Comparison of ENCODE assay signal across 28 cellular contexts in genomic region chr3:190589326-190589725, GRCh38.
"Had no signal": no experiment of that assay in that cellular context is flagged by ENCODE, and none has a peak within 500 bp of the region (broad histone marks: within the 10 kb centered on the region; RNA-seq: fewer than 3 reads in every experiment).

No MANE protein-coding gene starts in this region.

- H3K27me3 Mint-ChIP-seq: activated CD4-positive, alpha-beta memory T cell treated with anti-CD3 and anti-CD28 coated beads for 36 hours; activated CD4-positive, alpha-beta T cell treated with anti-CD3 and anti-CD28 coated beads, Interleukin-2, amount 10 ng/mL, durations not matched to agents 24 days and 14 days; activated naive CD4-positive, alpha-beta T cell treated with anti-CD3 and anti-CD28 coated beads, Interleukin-2, amount 50 U/mL, for 24 hours; activated T-helper 17 cell treated with anti-CD3 and anti-CD28 coated beads, Interleukin-2, amount 50 U/mL, for 72 hours; central memory CD8-positive, alpha-beta T cell had no signal

- ATAC-seq: activated T-helper 17 cell treated with anti-CD3 and anti-CD28 coated beads, Interleukin-2, amount 50 U/mL, for 72 hours; WTC11 had no signal

- H3K4me2 ChIP-seq: SK-N-SH had no signal

- H3K4me3 ChIP-seq: breast epithelium, Peyer's patch, SJCRH30 had no signal

- H3K27ac Mint-ChIP-seq: activated CD4-positive, alpha-beta memory T cell treated with anti-CD3 and anti-CD28 coated beads for 36 hours; activated CD4-positive, alpha-beta T cell treated with anti-CD3 and anti-CD28 coated beads, Interleukin-2, amount 10 ng/mL, durations not matched to agents 24 days and 14 days; activated naive CD4-positive, alpha-beta T cell treated with anti-CD3 and anti-CD28 coated beads, Interleukin-2, amount 50 U/mL, for 24 hours; activated T-helper 17 cell treated with anti-CD3 and anti-CD28 coated beads, Interleukin-2, amount 50 U/mL, for 72 hours; WTC11 had no signal

- H3K9me3 Mint-ChIP-seq: activated CD4-positive, alpha-beta memory T cell treated with anti-CD3 and anti-CD28 coated beads for 36 hours; activated naive CD4-positive, alpha-beta T cell treated with anti-CD3 and anti-CD28 coated beads, Interleukin-2, amount 50 U/mL, for 24 hours; activated T-helper 17 cell treated with anti-CD3 and anti-CD28 coated beads, Interleukin-2, amount 50 U/mL, for 72 hours; central memory CD8-positive, alpha-beta T cell had no signal

- H3K27me3 ChIP-seq: breast epithelium, Peyer's patch, SJCRH30 had no signal

- H3K36me3 Mint-ChIP-seq: WTC11 had no signal

- H3K9me3 ChIP-seq: breast epithelium, Peyer's patch, SJCRH30, SK-N-SH had no signal

- DNase-seq: activated CD4-positive, alpha-beta memory T cell treated with anti-CD3 and anti-CD28 coated beads for 36 hours; activated CD4-positive, alpha-beta T cell treated with anti-CD3 and anti-CD28 coated beads, Interleukin-2, amount 10 ng/mL, durations not matched to agents 24 days and 14 days; activated CD4-positive, CD25-positive, alpha-beta regulatory T cell treated with anti-CD3 and anti-CD28 coated beads, Interleukin-2, amount 50 U/mL, for 72 hours; activated gamma-delta T cell treated with Interleukin-2 at 50 U/mL for 16 hours; activated T-cell treated with anti-CD3 and anti-CD28 coated beads for 4 hours; activated T-cell treated with anti-CD3 and anti-CD28 coated beads, Interleukin-2, amount 50 U/mL, for 48 hours; aorta; Karpas-422; MM.1S; NCI-H1105; NCI-H1436; NCI-H187; NCI-H2081; NCI-H510A treated with DMSO at 0.1 percent for 48 hours; NCI-H69; NK-92 treated with Interleukin-12 subunit alpha and Interleukin-12 subunit beta, amount 100 ng/mL, for 24 hours; OCI-M1; Peyer's patch; Right ventricle myocardium superior; SJCRH30; SK-N-SH; T-helper 1 cell had no signal

- H3K4me3 Mint-ChIP-seq: activated CD4-positive, alpha-beta memory T cell treated with anti-CD3 and anti-CD28 coated beads for 36 hours; activated CD4-positive, alpha-beta T cell treated with anti-CD3 and anti-CD28 coated beads, Interleukin-2, amount 10 ng/mL, durations not matched to agents 24 days and 14 days; activated naive CD4-positive, alpha-beta T cell treated with anti-CD3 and anti-CD28 coated beads, Interleukin-2, amount 50 U/mL, for 24 hours; activated T-helper 17 cell treated with anti-CD3 and anti-CD28 coated beads, Interleukin-2, amount 50 U/mL, for 72 hours; central memory CD8-positive, alpha-beta T cell; WTC11 had no signal

- H3K27ac ChIP-seq: breast epithelium, Peyer's patch, RWPE1, SJCRH30 had no signal

- H3K4me1 ChIP-seq: breast epithelium, Peyer's patch, SJCRH30 had no signal

- H3K9ac ChIP-seq: SK-N-SH had no signal

- H3K36me3 ChIP-seq: breast epithelium, Peyer's patch, SJCRH30 had no signal
